ENCODE assay signal across 8 cellular contexts in the genomic region with DNA sequence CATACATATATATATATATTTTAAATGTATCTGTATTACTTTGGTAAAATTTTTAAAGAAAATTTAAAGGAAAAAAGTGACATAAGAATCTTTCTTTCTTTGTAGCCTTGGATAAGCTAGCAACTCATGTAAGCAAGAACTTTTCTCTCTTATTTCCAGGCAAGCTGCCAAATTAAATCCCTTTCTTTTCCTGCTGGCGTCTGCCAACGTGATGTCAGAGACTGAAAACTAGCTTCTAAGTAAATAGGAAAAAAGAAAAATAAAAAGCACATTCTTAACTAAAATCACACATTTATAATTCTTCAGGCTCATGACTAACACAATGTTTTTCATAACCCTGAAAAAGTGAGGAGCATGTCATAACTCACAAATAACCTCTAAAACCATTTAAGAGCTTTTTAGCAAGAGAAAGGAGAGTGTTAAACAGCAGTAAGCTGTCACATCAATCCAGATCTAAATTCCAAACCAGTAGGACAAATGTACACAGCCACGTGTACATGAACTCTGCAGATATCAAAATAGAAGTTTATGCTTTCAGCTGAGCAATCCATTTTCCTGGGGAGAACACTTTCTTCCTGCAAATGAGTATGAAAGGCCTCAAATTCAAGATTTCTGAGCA.
DNase-seq lines count a peak whose midpoint lies in the region; ATAC-seq and TF ChIP-seq lines count a peak whose summit lies in the region.

No MANE protein-coding gene starts in this region.

- no peak overlapping the region for H3K4me3 Mint-ChIP-seq in CD4-positive, alpha-beta T cell
- H3K4me3 Mint-ChIP-seq in activated CD8-positive, alpha-beta memory T cell treated with anti-CD3 and anti-CD28 coated beads, Interleukin-2, amount 10 ng/mL, durations not matched to agents 7 days and 5 days, result no peak overlapping the region

- H3K27ac Mint-ChIP-seq in CD4-positive, alpha-beta T cell, result no peak overlapping the region
- no peak overlapping the region for H3K27ac Mint-ChIP-seq in activated CD8-positive, alpha-beta memory T cell treated with anti-CD3 and anti-CD28 coated beads, Interleukin-2, amount 10 ng/mL, durations not matched to agents 7 days and 5 days

- no peaks in the 10 kb centered on the region for H3K27me3 Mint-ChIP-seq in CD4-positive, alpha-beta T cell
- peaks cover 4% of the 10 kb centered on the region for H3K27me3 Mint-ChIP-seq in activated CD8-positive, alpha-beta memory T cell treated with anti-CD3 and anti-CD28 coated beads, Interleukin-2, amount 10 ng/mL, durations not matched to agents 7 days and 5 days

- peak; percentile 7 for DNase-seq in DMS153 (lab: John Stamatoyannopoulos, UW)
- DNase-seq in RPMI7951 (ENCODE audit: low read depth), result peak; percentile 74
- peak; percentile 37 for DNase-seq in foreskin keratinocyte
- peak; percentile 76 for DNase-seq in pulmonary artery endothelial cell (ENCODE audit: low read depth, low spot score)
- no peak for DNase-seq in DMS114 treated with DMSO at 0.1 percent for 48 hours (lab: John Stamatoyannopoulos, UW; ENCODE audit: unreplicated experiment)
- no peak for DNase-seq in CD4-positive, alpha-beta T cell
- no peak for DNase-seq in activated CD8-positive, alpha-beta memory T cell treated with anti-CD3 and anti-CD28 coated beads, Interleukin-2, amount 10 ng/mL, durations not matched to agents 7 days and 5 days

- TF ChIP-seq CTCF in foreskin keratinocyte (conservative IDR thresholded peaks at IDR 0.05), result no peak
- TF ChIP-seq CTCF in CD4-positive, alpha-beta T cell (IDR thresholded peaks at IDR 0.05), result no peak

- no peaks in the 10 kb centered on the region for H3K36me3 Mint-ChIP-seq in CD4-positive, alpha-beta T cell (ENCODE audit: low read depth)
- H3K36me3 Mint-ChIP-seq in activated CD8-positive, alpha-beta memory T cell treated with anti-CD3 and anti-CD28 coated beads, Interleukin-2, amount 10 ng/mL, durations not matched to agents 7 days and 5 days, result no peaks in the 10 kb centered on the region

- H3K9me3 Mint-ChIP-seq in CD4-positive, alpha-beta T cell, result no peaks in the 10 kb centered on the region
- peaks cover 5% of the 10 kb centered on the region for H3K9me3 Mint-ChIP-seq in activated CD8-positive, alpha-beta memory T cell treated with anti-CD3 and anti-CD28 coated beads, Interleukin-2, amount 10 ng/mL, durations not matched to agents 7 days and 5 days (ENCODE audit: low read depth)

- peak overlapping the region; percentile 1 for H3K27ac ChIP-seq in foreskin keratinocyte
- H3K27ac ChIP-seq in CD4-positive, alpha-beta T cell (ENCODE audit: low read depth, low read length), result no peak overlapping the region

- intact Hi-C loops in CD4-positive, alpha-beta T cell (cut with DNase I, micrococcal nuclease), result no loop called here

- no peaks in the 10 kb centered on the region for H3K9me3 ChIP-seq in CD4-positive, alpha-beta T cell (ENCODE audit: control insufficient read depth, low read length)

- H3K4me1 Mint-ChIP-seq in CD4-positive, alpha-beta T cell (ENCODE audit: low read depth), result no peaks in the 10 kb centered on the region
- H3K4me1 Mint-ChIP-seq in activated CD8-positive, alpha-beta memory T cell treated with anti-CD3 and anti-CD28 coated beads, Interleukin-2, amount 10 ng/mL, durations not matched to agents 7 days and 5 days, result no peaks in the 10 kb centered on the region

- POLR2A ChIA-PET in CD4-positive, alpha-beta T cell (lab: Charles Lee), result no interaction called here

- CTCF ChIA-PET in CD4-positive, alpha-beta T cell (lab: Charles Lee), result interaction anchor here (0.9 kb wide), 1 partner anchor 73 kb away, joined by 3 read pairs; no protein-coding TSS in a partner anchor
- CTCF ChIA-PET in activated CD8-positive, alpha-beta memory T cell treated with anti-CD3 and anti-CD28 coated beads, Interleukin-2, amount 10 ng/mL, durations not matched to agents 7 days and 5 days (lab: Charles Lee), result no interaction called here

- no peaks in the 10 kb centered on the region for H3K27me3 ChIP-seq in foreskin keratinocyte
- no peaks in the 10 kb centered on the region for H3K27me3 ChIP-seq in CD4-positive, alpha-beta T cell (ENCODE audit: control insufficient read depth, insufficient read depth, low read length)

- peaks cover 3% of the 10 kb centered on the region for H3K4me1 ChIP-seq in foreskin keratinocyte

- ATAC-seq in foreskin keratinocyte, result no peak
- no peak for ATAC-seq in HG03175 (IDR thresholded peaks at IDR 0.05; ENCODE audit: unreplicated experiment)
- no peak for ATAC-seq in CD4-positive, alpha-beta T cell (ENCODE audit: poor library complexity)
- ATAC-seq in activated CD8-positive, alpha-beta memory T cell treated with anti-CD3 and anti-CD28 coated beads, Interleukin-2, amount 10 ng/mL, durations not matched to agents 7 days and 5 days, result no peak

Comparison
In these comparisons a context has a peak if more than half of its experiments do, and no peak if none do; other contexts are left out.
1. DNase-seq: peak in DMS153 (single experiment), RPMI7951 (single experiment), foreskin keratinocyte (2 of 2) and pulmonary artery endothelial cell (single experiment); none in DMS114 treated with DMSO at 0.1 percent for 48 hours (single experiment), CD4-positive, alpha-beta T cell (0 of 10) and activated CD8-positive, alpha-beta memory T cell treated with anti-CD3 and anti-CD28 coated beads, Interleukin-2, amount 10 ng/mL, durations not matched to agents 7 days and 5 days (single experiment).